ENCODE assay signal across 11 cellular contexts in genomic region chr10:84235096-84235495, GRCh38. TPM values are rescaled to one million over a fixed set of nuclear protein-coding genes. Genes with fewer than 3 reads are reported as not detected.
"Had no signal": no experiment of that assay in that cellular context is flagged by ENCODE, and none has a peak within 500 bp of the region (broad histone marks: within the 10 kb centered on the region; RNA-seq: fewer than 3 reads in every experiment).

No MANE protein-coding gene starts in this region.

- ATAC-seq: GM23338, HCT116 had no signal

- H3K27ac ChIP-seq: GM23248 had no signal

- H3K4me3 ChIP-seq: GM23248, GM23338, HAP-1 had no signal

- DNase-seq: GM23248, GOT3, H7, H9, HCEC 1CT, HFFc6 had no signal

RNA-seq across cellular contexts. Expression of gene LRIT1, which starts 6.2 kb away (rescaled TPM):
- total RNA-seq: GM23248, H1, H4, H7, H9, HFFc6 had no signal

RNA-seq across cellular contexts. Expression of gene LRIT2, which starts 9.8 kb away (rescaled TPM):
- total RNA-seq: GM23248, GM23338, H1, H4, H7, H9, HFFc6 had no signal

RNA-seq across cellular contexts. Expression of gene RGR, which starts 9.8 kb away (rescaled TPM):
- total RNA-seq: GM23248, GM23338, H1, H4, H7, H9, HFFc6 had no signal

RNA-seq across cellular contexts. Expression of gene CDHR1, which starts 40.8 kb away (rescaled TPM):
- total RNA-seq: GM23248, HFFc6 had no signal
